Comparison of ENCODE assay signal across 33 cellular contexts in genomic region chr10:129433266-129433665, GRCh38.
"Had no signal": no experiment of that assay in that cellular context is flagged by ENCODE, and none has a peak within 500 bp of the region (broad histone marks: within the 10 kb centered on the region; RNA-seq: fewer than 3 reads in every experiment).

No MANE protein-coding gene starts in this region.

- H3K27me3 ChIP-seq: brain microvascular endothelial cell, esophagus squamous epithelium, heart right ventricle had no signal

- H3K9me3 Mint-ChIP-seq: activated B cell treated with CpG ODN at 0.5 μM for 24 hours; activated CD8-positive, alpha-beta T cell treated with anti-CD3 and anti-CD28 coated beads for 36 hours; activated T-cell treated with anti-CD3 and anti-CD28 coated beads, Interleukin-2, amount 50 U/mL, for 4 hours; activated T-helper 17 cell treated with anti-CD3 and anti-CD28 coated beads, Interleukin-2, amount 50 U/mL, for 72 hours; central memory CD8-positive, alpha-beta T cell had no signal

- H3K27ac Mint-ChIP-seq: activated B cell treated with CpG ODN at 0.5 μM for 24 hours; activated CD8-positive, alpha-beta T cell treated with anti-CD3 and anti-CD28 coated beads for 36 hours; activated naive CD8-positive, alpha-beta T cell; activated T-helper 17 cell treated with anti-CD3 and anti-CD28 coated beads, Interleukin-2, amount 50 U/mL, for 72 hours had no signal

- H3K27ac ChIP-seq: brain microvascular endothelial cell, epithelial cell of prostate, esophagus squamous epithelium, gastroesophageal sphincter, heart right ventricle, VCaP had no signal

- H3K4me1 ChIP-seq: esophagus squamous epithelium, gastroesophageal sphincter had no signal

- H3K9me3 ChIP-seq: esophagus squamous epithelium, gastroesophageal sphincter, heart right ventricle had no signal

- H3K4me1 Mint-ChIP-seq: activated B cell treated with CpG ODN at 0.5 μM for 24 hours; activated T-helper 17 cell treated with anti-CD3 and anti-CD28 coated beads, Interleukin-2, amount 50 U/mL, for 72 hours; central memory CD8-positive, alpha-beta T cell had no signal

- H3K4me3 ChIP-seq: esophagus squamous epithelium, gastroesophageal sphincter, heart right ventricle had no signal

- H3K4me3 Mint-ChIP-seq: activated B cell treated with CpG ODN at 0.5 μM for 24 hours; activated CD8-positive, alpha-beta T cell treated with anti-CD3 and anti-CD28 coated beads for 36 hours; activated naive CD8-positive, alpha-beta T cell; activated T-cell treated with anti-CD3 and anti-CD28 coated beads, Interleukin-2, amount 50 U/mL, for 4 hours; activated T-helper 17 cell treated with anti-CD3 and anti-CD28 coated beads, Interleukin-2, amount 50 U/mL, for 72 hours; central memory CD8-positive, alpha-beta T cell had no signal

- H3K27me3 Mint-ChIP-seq: activated B cell treated with CpG ODN at 0.5 μM for 24 hours; activated naive CD8-positive, alpha-beta T cell had no signal

- H3K36me3 Mint-ChIP-seq: activated naive CD8-positive, alpha-beta T cell had no signal

- DNase-seq: activated B cell treated with CpG ODN at 0.5 μM for 24 hours; activated CD4-positive, alpha-beta T cell treated with anti-CD3 and anti-CD28 coated beads for 48 hours; activated CD4-positive, alpha-beta T cell treated with anti-CD3 and anti-CD28 coated beads, Interleukin-2, amount 50 U/mL, for 1 hour; activated CD4-positive, alpha-beta T cell treated with anti-CD3 and anti-CD28 coated beads, Interleukin-2, amount 50 U/mL, for 48 hours; activated CD8-positive, alpha-beta memory T cell treated with anti-CD3 and anti-CD28 coated beads for 24 hours; activated CD8-positive, alpha-beta T cell treated with anti-CD3 and anti-CD28 coated beads for 36 hours; activated effector memory CD4-positive, alpha-beta T cell treated with Interleukin-2 at 50 U/mL for 16 hours; activated gamma-delta T cell treated with Interleukin-2 at 50 U/mL for 16 hours; activated naive CD4-positive, alpha-beta T cell treated with anti-CD3 and anti-CD28 coated beads, Interleukin-2, amount 50 U/mL, for 16 hours; activated naive CD4-positive, alpha-beta T cell treated with Interleukin-2 at 50 U/mL for 16 hours; activated T-cell treated with anti-CD3 and anti-CD28 coated beads, Interleukin-2, amount 50 U/mL, for 4 hours; amniotic stem cell; anterior cingulate cortex; brain microvascular endothelial cell; cortex of kidney; dermis blood vessel endothelial cell; effector CD8-positive, alpha-beta T cell; esophagus squamous epithelium; foreskin melanocyte; heart right ventricle; T-helper 2 cell had no signal

- H3K36me3 ChIP-seq: brain microvascular endothelial cell, esophagus squamous epithelium, gastroesophageal sphincter, heart right ventricle had no signal

- FAIRE-seq: astrocyte, bronchial epithelial cell, colon, endometrium, endothelial cell of umbilical vein, TTC549 had no signal
